In genomic region chr14:93936926-93937325, GRCh38 we compare ENCODE assay signal across 1 cellular context.
TF ChIP-seq lines count a peak whose summit lies in the region.

No MANE protein-coding gene starts in this region.

TF ChIP-seq in SK-N-SH, 30 proteins besides CTCF, POLR2A, EP300 and RAD21 (continued from another document):
- TF ChIP-seq, protein P1, sequence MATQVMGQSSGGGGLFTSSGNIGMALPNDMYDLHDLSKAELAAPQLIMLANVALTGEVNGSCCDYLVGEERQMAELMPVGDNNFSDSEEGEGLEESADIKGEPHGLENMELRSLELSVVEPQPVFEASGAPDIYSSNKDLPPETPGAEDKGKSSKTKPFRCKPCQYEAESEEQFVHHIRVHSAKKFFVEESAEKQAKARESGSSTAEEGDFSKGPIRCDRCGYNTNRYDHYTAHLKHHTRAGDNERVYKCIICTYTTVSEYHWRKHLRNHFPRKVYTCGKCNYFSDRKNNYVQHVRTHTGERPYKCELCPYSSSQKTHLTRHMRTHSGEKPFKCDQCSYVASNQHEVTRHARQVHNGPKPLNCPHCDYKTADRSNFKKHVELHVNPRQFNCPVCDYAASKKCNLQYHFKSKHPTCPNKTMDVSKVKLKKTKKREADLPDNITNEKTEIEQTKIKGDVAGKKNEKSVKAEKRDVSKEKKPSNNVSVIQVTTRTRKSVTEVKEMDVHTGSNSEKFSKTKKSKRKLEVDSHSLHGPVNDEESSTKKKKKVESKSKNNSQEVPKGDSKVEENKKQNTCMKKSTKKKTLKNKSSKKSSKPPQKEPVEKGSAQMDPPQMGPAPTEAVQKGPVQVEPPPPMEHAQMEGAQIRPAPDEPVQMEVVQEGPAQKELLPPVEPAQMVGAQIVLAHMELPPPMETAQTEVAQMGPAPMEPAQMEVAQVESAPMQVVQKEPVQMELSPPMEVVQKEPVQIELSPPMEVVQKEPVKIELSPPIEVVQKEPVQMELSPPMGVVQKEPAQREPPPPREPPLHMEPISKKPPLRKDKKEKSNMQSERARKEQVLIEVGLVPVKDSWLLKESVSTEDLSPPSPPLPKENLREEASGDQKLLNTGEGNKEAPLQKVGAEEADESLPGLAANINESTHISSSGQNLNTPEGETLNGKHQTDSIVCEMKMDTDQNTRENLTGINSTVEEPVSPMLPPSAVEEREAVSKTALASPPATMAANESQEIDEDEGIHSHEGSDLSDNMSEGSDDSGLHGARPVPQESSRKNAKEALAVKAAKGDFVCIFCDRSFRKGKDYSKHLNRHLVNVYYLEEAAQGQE (IDR thresholded peaks at IDR 0.05; ENCODE audit: low read depth, low read length), result no peak
